In genomic region chr13:48603375-48603774, GRCh38 we compare ENCODE assay signal across 26 cellular contexts. TPM values are rescaled to one million over a fixed set of nuclear protein-coding genes. Genes with fewer than 3 reads are reported as not detected.
A peak's percentile ranks its signal among the peaks of the same experiment; 100 is the strongest.
DNase-seq lines count a peak whose midpoint lies in the region; ATAC-seq, FAIRE-seq and TF ChIP-seq lines count a peak whose summit lies in the region.
"Had no signal": no experiment of that assay in that cellular context is flagged by ENCODE, and none has a peak within 500 bp of the region (broad histone marks: within the 10 kb centered on the region; RNA-seq: fewer than 3 reads in every experiment).

No MANE protein-coding gene starts in this region.

- peaks cover 5% of the 10 kb centered on the region for H3K9me3 ChIP-seq in trophoblast cell (ENCODE audit: insufficient read depth, low read depth, low read length)
- H3K9me3 ChIP-seq in GM23248 (ENCODE audit: low read depth), result no peaks in the 10 kb centered on the region
- H3K9me3 ChIP-seq in transverse colon, result peaks cover 6 to 20% of the 10 kb centered on the region in 2 donors
- H3K9me3 ChIP-seq: SJSA1 had no signal

- H3F3A ChIP-seq in GM23248 (ENCODE audit: insufficient read depth), result no peaks in the 10 kb centered on the region; the same call in 1 of the 2 replicates

- peak overlapping the region; percentile 2 for H4K91ac ChIP-seq in trophoblast cell (ENCODE audit: low read depth, low read length)

- peaks cover 2% of the 10 kb centered on the region for H3K36me3 Mint-ChIP-seq in activated CD4-positive, alpha-beta memory T cell treated with anti-CD3 and anti-CD28 coated beads for 36 hours

- DNase-seq in GM12891 (ENCODE audit: insufficient read length, low spot score) (no peak), OCI-M2 (lab: John Stamatoyannopoulos, UW; ENCODE audit: unreplicated experiment) (peak; percentile 13), trophoblast cell (no peak), GM23248 (no peak), transverse colon (no peak)
- DNase-seq in activated CD4-positive, alpha-beta memory T cell treated with anti-CD3 and anti-CD28 coated beads for 36 hours, result no peak
- DNase-seq: CD4-positive, alpha-beta T cell; COR-L47; DMS79; IMR-90; MV-4-11; NCI-H1105 treated with DMSO at 0.1 percent for 48 hours; NCI-H2029 treated with DMSO at 0.1 percent for 48 hours; NCI-H345; NCI-H524; NCI-H774; NK-92 treated with Interleukin-12 subunit alpha and Interleukin-12 subunit beta, amount 100 ng/mL, for 24 hours had no signal

- TF ChIP-seq POLR2A in GM12891 (IDR thresholded peaks at IDR 0.05; ENCODE audit: low read depth, low read length) (no peak), transverse colon (IDR thresholded peaks at IDR 0.05) (no peak)

- no peak for TF ChIP-seq CTCF in transverse colon (IDR thresholded peaks at IDR 0.05)

- WGBS in trophoblast cell (ENCODE audit: extremely low coverage, insufficient coverage, insufficient read length), result no CpG with 5 or more reads among the region's 2 CpGs
- WGBS in GM23248 (ENCODE audit: low coverage in 1 of 2, low lambda C conversion rate in 2 of 2, missing lambda C conversion rate in 2 of 2), 2 experiments, result 26 to 28% methylated on average over 2 of the region's 2 CpGs
- WGBS in transverse colon (ENCODE audit: low coverage in 1 of 2), 2 donors, result 66% methylated on average over 2 of the region's 2 CpGs; no CpG with 5 or more reads in 1 of the 2 donors

- CTCF ChIA-PET in activated CD4-positive, alpha-beta memory T cell treated with anti-CD3 and anti-CD28 coated beads for 36 hours (lab: Charles Lee), result no interaction called here

- H3K14ac ChIP-seq in trophoblast cell (ENCODE audit: low read length), result no peak overlapping the region

- H3K9me3 Mint-ChIP-seq in activated CD4-positive, alpha-beta memory T cell treated with anti-CD3 and anti-CD28 coated beads for 36 hours, result peaks cover 14% of the 10 kb centered on the region

- TF ChIP-seq EP300 in transverse colon (IDR thresholded peaks at IDR 0.05; ENCODE audit: low read depth), result no peak

- H2BK12ac ChIP-seq in trophoblast cell (ENCODE audit: low read length), result peak overlapping the region; percentile 58

- in situ Hi-C loops in GM23248 (cut with MboI), result no loop called here
- in situ Hi-C loops in transverse colon (cut with MboI; ENCODE audit: low pct_ligation_motif_present in 1 of 4, low pct_unique_long_range_greater_than_20kb in 1 of 4, low sequenced_read_pairs in 3 of 4), result no loop called here

- H3K4me1 ChIP-seq in trophoblast cell (ENCODE audit: control insufficient read depth in 1 of 2, insufficient read depth in 2 of 2, low read length in 2 of 2), result peaks cover 9 to 15% of the 10 kb centered on the region in 2 experiments
- peaks cover 9% of the 10 kb centered on the region; the same call in 1 of the 2 replicates for H3K4me1 ChIP-seq in GM23248 (ENCODE audit: insufficient read depth)
- no peaks in the 10 kb centered on the region for H3K4me1 ChIP-seq in transverse colon
- H3K4me1 ChIP-seq: A549 had no signal

- no peaks in the 10 kb centered on the region for H4K20me1 ChIP-seq in GM23248 (ENCODE audit: insufficient read depth)

- peaks cover 7% of the 10 kb centered on the region for H3K79me1 ChIP-seq in trophoblast cell (ENCODE audit: low read length)

- H3K9ac ChIP-seq in trophoblast cell (ENCODE audit: low read length), result no peak overlapping the region
- H3K9ac ChIP-seq in GM23248, result no peak overlapping the region
- H3K9ac ChIP-seq: KMS-11 had no signal

- H3K79me2 ChIP-seq in trophoblast cell (ENCODE audit: control insufficient read depth, insufficient read depth, low read length, poor library complexity) (no peaks in the 10 kb centered on the region), GM23248 (ENCODE audit: insufficient read depth) (no peaks in the 10 kb centered on the region)

- POLR2A ChIA-PET in activated CD4-positive, alpha-beta memory T cell treated with anti-CD3 and anti-CD28 coated beads for 36 hours (lab: Charles Lee), result no interaction called here

- H3K27ac ChIP-seq in trophoblast cell (ENCODE audit: low read depth, low read length), result no peak overlapping the region
- no peak overlapping the region for H3K27ac ChIP-seq in GM23248
- no peak overlapping the region for H3K27ac ChIP-seq in transverse colon
- H3K27ac ChIP-seq: A549, KMS-11, SJSA1 had no signal

- H2AFZ ChIP-seq in trophoblast cell (ENCODE audit: insufficient read depth, low read length, poor library complexity), result no peak overlapping the region
- no peak overlapping the region for H2AFZ ChIP-seq in GM23248

- H3K18ac ChIP-seq in trophoblast cell (ENCODE audit: low read length), result no peak overlapping the region

- no peak overlapping the region for H2BK5ac ChIP-seq in trophoblast cell (ENCODE audit: low read depth, low read length, poor library complexity)

- no peak overlapping the region for H4K12ac ChIP-seq in trophoblast cell (ENCODE audit: low read depth, low read length)

- H3K9me2 ChIP-seq in GM23248 (ENCODE audit: insufficient read depth), result no peaks in the 10 kb centered on the region

- H3K23ac ChIP-seq in trophoblast cell (ENCODE audit: low read length), result no peak overlapping the region

- ATAC-seq in HG02678 (IDR thresholded peaks at IDR 0.05; ENCODE audit: unreplicated experiment), result peak; percentile 54
- ATAC-seq: A549, HCT116 had no signal

- H3K27me3 ChIP-seq in trophoblast cell (ENCODE audit: insufficient read depth, low read length) (no peaks in the 10 kb centered on the region), GM23248 (replicated peaks; ENCODE audit: insufficient read depth) (no peaks in the 10 kb centered on the region; the same call in 1 of the 2 replicates), transverse colon (no peaks in the 10 kb centered on the region)
- H3K27me3 ChIP-seq: SJSA1 had no signal

- H3K4me2 ChIP-seq in trophoblast cell (ENCODE audit: low read length), result no peak overlapping the region
- H3K4me2 ChIP-seq in GM23248 (ENCODE audit: unreplicated experiment), result no peak overlapping the region
- H3K4me2 ChIP-seq: A549, KMS-11 had no signal

- no peak overlapping the region for H3K4me3 ChIP-seq in trophoblast cell (ENCODE audit: low read depth, low read length)
- no peak overlapping the region for H3K4me3 ChIP-seq in GM23248
- H3K4me3 ChIP-seq in transverse colon, result no peak overlapping the region
- H3K4me3 ChIP-seq: A549, SJSA1 had no signal

- peaks cover 6% of the 10 kb centered on the region for H3K4me1 Mint-ChIP-seq in activated CD4-positive, alpha-beta memory T cell treated with anti-CD3 and anti-CD28 coated beads for 36 hours (ENCODE audit: low read depth)
- H3K4me1 Mint-ChIP-seq: B cell had no signal

- no peaks in the 10 kb centered on the region for H3K27me3 Mint-ChIP-seq in activated CD4-positive, alpha-beta memory T cell treated with anti-CD3 and anti-CD28 coated beads for 36 hours
- H3K27me3 Mint-ChIP-seq: CD4-positive, alpha-beta T cell had no signal

- intact Hi-C loops in transverse colon (cut with DNase I; ENCODE audit: low total_unique reads), result no loop called here
- intact Hi-C loops in activated CD4-positive, alpha-beta memory T cell treated with anti-CD3 and anti-CD28 coated beads for 36 hours (cut with micrococcal nuclease), result no loop called here

- H4K8ac ChIP-seq in trophoblast cell (ENCODE audit: low read depth, low read length), result no peak overlapping the region

- peak; percentile 9 for FAIRE-seq in GM12891 (lab: Jason Lieb, UNC)
- FAIRE-seq: A549, H1, RCC 7860 had no signal

- no peak overlapping the region for H3K4me3 Mint-ChIP-seq in activated CD4-positive, alpha-beta memory T cell treated with anti-CD3 and anti-CD28 coated beads for 36 hours
- H3K4me3 Mint-ChIP-seq: B cell; CD4-positive, alpha-beta T cell had no signal

- H3K4ac ChIP-seq in trophoblast cell (ENCODE audit: low read depth, low read length), result no peak overlapping the region

- no peak overlapping the region for H2AK5ac ChIP-seq in trophoblast cell (ENCODE audit: low read length)

- peaks cover 0 to 1% of the 10 kb centered on the region in 2 experiments for H3K36me3 ChIP-seq in trophoblast cell (ENCODE audit: control insufficient read depth in 1 of 2, insufficient read depth in 2 of 2, low read length in 2 of 2)
- no peaks in the 10 kb centered on the region for H3K36me3 ChIP-seq in GM23248 (ENCODE audit: low read depth)
- no peaks in the 10 kb centered on the region for H3K36me3 ChIP-seq in transverse colon
- H3K36me3 ChIP-seq: SJSA1 had no signal

- peak overlapping the region; percentile 16 for H2BK120ac ChIP-seq in trophoblast cell (ENCODE audit: insufficient read depth, low read length, poor library complexity)

- no peak overlapping the region for H3K27ac Mint-ChIP-seq in activated CD4-positive, alpha-beta memory T cell treated with anti-CD3 and anti-CD28 coated beads for 36 hours
- H3K27ac Mint-ChIP-seq: B cell; CD4-positive, alpha-beta T cell had no signal

TF ChIP-seq in GM12891, 5 proteins besides CTCF, POLR2A, EP300 and RAD21:
- TF ChIP-seq PAX5 (IDR thresholded peaks at IDR 0.05; ENCODE audit: insufficient read depth, low read length, severe bottlenecking) (no peak), TAF1 (IDR thresholded peaks at IDR 0.05; ENCODE audit: low read depth, low read length) (no peak), POLR2AphosphoS5 (IDR thresholded peaks at IDR 0.05; ENCODE audit: low read depth, low read length) (no peak)

RNA-seq across cellular contexts. Expression of gene CYSLTR2, which starts 50.4 kb away (rescaled TPM):
- 0.36 TPM for polyA plus RNA-seq in GM12891 (2012; ENCODE audit: low read depth, missing spikeins)
- polyA plus RNA-seq in trophoblast cell (2013), result 9.4 and 10.1 TPM in 2 replicates
- not detected in 2 replicates for total RNA-seq in GM23248 (2014; rRNA removed; shearing (Covaris generic))
- not detected in 2 replicates for polyA plus RNA-seq in GM23248 (2016; fragmentation: Nextera tagmentation; extraction: Ambion mirVana)
- total RNA-seq in transverse colon, result under 1 TPM in 2 of 4 donors, not detected in 2; 0.14 to 0.16 TPM
- 1 to 10 TPM; 2.1 to 2.4 TPM for total RNA-seq in activated CD4-positive, alpha-beta memory T cell treated with anti-CD3 and anti-CD28 coated beads for 36 hours
- total RNA-seq: B cell, H1, HT1080, IMR-90, SJSA1 had no signal
- polyA plus RNA-seq: A549, H1, IMR-90 had no signal
